ENCODE assay signal across 30 cellular contexts in genomic region chr17:6683081-6683684, GRCh38. TPM values are rescaled to one million over a fixed set of nuclear protein-coding genes. Genes with fewer than 3 reads are reported as not detected.
"Had no signal": no experiment of that assay in that cellular context is flagged by ENCODE, and none has a peak within 500 bp of the region (broad histone marks: within the 10 kb centered on the region; RNA-seq: fewer than 3 reads in every experiment).

No MANE protein-coding gene starts in this region.

- H3K36me3 ChIP-seq: ascending aorta, SJSA1 had no signal

- H3K9me3 Mint-ChIP-seq: activated B cell treated with CpG ODN at 0.5 μM for 24 hours; activated CD4-positive, alpha-beta T cell treated with anti-CD3 and anti-CD28 coated beads, Interleukin-2, amount 10 ng/mL, durations not matched to agents 24 days and 14 days; activated naive CD4-positive, alpha-beta T cell treated with anti-CD3 and anti-CD28 coated beads, Interleukin-2, amount 50 U/mL, for 72 hours; activated naive CD8-positive, alpha-beta T cell treated with anti-CD3 and anti-CD28 coated beads, Interleukin-2, amount 50 U/mL, for 24 hours; activated T-cell treated with anti-CD3 and anti-CD28 coated beads, Interleukin-2, amount 50 U/mL, for 24 hours; activated T-helper 1 cell treated with anti-CD3 and anti-CD28 coated beads, Interleukin-12 subunit alpha, Interleukin-12 subunit beta, Interleukin-2, Interleukin-4 antibody, amounts not matched to agents 30 ng/mL and 10 ng/mL and 1 ng/mL, durations not matched to agents 14 hours and 24 hours and 36 hours; T-helper 1 cell treated with Interleukin-12 subunit alpha and Interleukin-12 subunit beta and Interleukin-4 antibody, amounts not matched to agents 30 μg/mL and 1 μg/mL, for 36 hours had no signal

- H3K9me3 ChIP-seq: ascending aorta, body of pancreas, SJSA1 had no signal

- H3K27me3 ChIP-seq: ascending aorta, body of pancreas, SJSA1 had no signal

- DNase-seq: activated B cell treated with CpG ODN at 0.5 μM for 24 hours; activated CD4-positive, alpha-beta T cell treated with anti-CD3 and anti-CD28 coated beads for 1 hour; activated CD4-positive, alpha-beta T cell treated with anti-CD3 and anti-CD28 coated beads, Interleukin-2, amount 10 ng/mL, durations not matched to agents 24 days and 14 days; activated CD4-positive, alpha-beta T cell treated with anti-CD3 and anti-CD28 coated beads, Interleukin-2, amount 50 U/mL, for 48 hours; activated CD8-positive, alpha-beta memory T cell treated with anti-CD3 and anti-CD28 coated beads, Interleukin-2, amount 10 ng/mL, durations not matched to agents 7 days and 5 days; activated effector memory CD4-positive, alpha-beta T cell treated with anti-CD3 and anti-CD28 coated beads, Interleukin-2, amount 50 U/mL, for 16 hours; activated naive CD4-positive, alpha-beta T cell treated with Interleukin-2 at 50 U/mL for 16 hours; activated naive CD8-positive, alpha-beta T cell treated with anti-CD3 and anti-CD28 coated beads, Interleukin-2, amount 50 U/mL, for 24 hours; activated T-cell treated with anti-CD3 and anti-CD28 coated beads, Interleukin-2, amount 50 U/mL, for 24 hours; amniotic stem cell; central memory CD4-positive, alpha-beta T cell; Kasumi-1; NCI-H1048; NCI-H1930; NCI-H2107; NCI-H345; NCI-H510A; NCI-H526 treated with DMSO at 0.1 percent for 48 hours; SW 1271 had no signal

- H3K4me3 ChIP-seq: ascending aorta, body of pancreas, SJSA1 had no signal

- H3K27ac Mint-ChIP-seq: activated B cell treated with CpG ODN at 0.5 μM for 24 hours; activated CD4-positive, alpha-beta T cell treated with anti-CD3 and anti-CD28 coated beads, Interleukin-2, amount 10 ng/mL, durations not matched to agents 24 days and 14 days; activated CD8-positive, alpha-beta memory T cell treated with anti-CD3 and anti-CD28 coated beads, Interleukin-2, amount 10 ng/mL, durations not matched to agents 7 days and 5 days; activated naive CD4-positive, alpha-beta T cell treated with anti-CD3 and anti-CD28 coated beads, Interleukin-2, amount 50 U/mL, for 72 hours; activated naive CD8-positive, alpha-beta T cell treated with anti-CD3 and anti-CD28 coated beads, Interleukin-2, amount 50 U/mL, for 24 hours; activated T-cell treated with anti-CD3 and anti-CD28 coated beads, Interleukin-2, amount 50 U/mL, for 24 hours; activated T-helper 1 cell treated with anti-CD3 and anti-CD28 coated beads, Interleukin-12 subunit alpha, Interleukin-12 subunit beta, Interleukin-2, Interleukin-4 antibody, amounts not matched to agents 30 ng/mL and 10 ng/mL and 1 ng/mL, durations not matched to agents 14 hours and 24 hours and 36 hours; T-helper 1 cell treated with Interleukin-12 subunit alpha and Interleukin-12 subunit beta and Interleukin-4 antibody, amounts not matched to agents 30 μg/mL and 1 μg/mL, for 36 hours had no signal

- H3K4me3 Mint-ChIP-seq: activated B cell treated with CpG ODN at 0.5 μM for 24 hours; activated CD4-positive, alpha-beta T cell treated with anti-CD3 and anti-CD28 coated beads, Interleukin-2, amount 10 ng/mL, durations not matched to agents 24 days and 14 days; activated CD8-positive, alpha-beta memory T cell treated with anti-CD3 and anti-CD28 coated beads, Interleukin-2, amount 10 ng/mL, durations not matched to agents 7 days and 5 days; activated naive CD8-positive, alpha-beta T cell treated with anti-CD3 and anti-CD28 coated beads, Interleukin-2, amount 50 U/mL, for 24 hours; activated T-cell treated with anti-CD3 and anti-CD28 coated beads, Interleukin-2, amount 50 U/mL, for 24 hours; activated T-helper 1 cell treated with anti-CD3 and anti-CD28 coated beads, Interleukin-12 subunit alpha, Interleukin-12 subunit beta, Interleukin-2, Interleukin-4 antibody, amounts not matched to agents 30 ng/mL and 10 ng/mL and 1 ng/mL, durations not matched to agents 14 hours and 24 hours and 36 hours; T-helper 1 cell treated with Interleukin-12 subunit alpha and Interleukin-12 subunit beta and Interleukin-4 antibody, amounts not matched to agents 30 μg/mL and 1 μg/mL, for 36 hours had no signal

- FAIRE-seq: bronchial epithelial cell had no signal

- H3K4me1 Mint-ChIP-seq: activated B cell treated with CpG ODN at 0.5 μM for 24 hours; activated CD4-positive, alpha-beta T cell treated with anti-CD3 and anti-CD28 coated beads, Interleukin-2, amount 10 ng/mL, durations not matched to agents 24 days and 14 days; activated CD8-positive, alpha-beta memory T cell treated with anti-CD3 and anti-CD28 coated beads, Interleukin-2, amount 10 ng/mL, durations not matched to agents 7 days and 5 days had no signal

- ATAC-seq: activated CD8-positive, alpha-beta memory T cell treated with anti-CD3 and anti-CD28 coated beads, Interleukin-2, amount 10 ng/mL, durations not matched to agents 7 days and 5 days; activated naive CD4-positive, alpha-beta T cell treated with anti-CD3 and anti-CD28 coated beads, Interleukin-2, amount 50 U/mL, for 72 hours; activated naive CD8-positive, alpha-beta T cell treated with anti-CD3 and anti-CD28 coated beads, Interleukin-2, amount 50 U/mL, for 24 hours; body of pancreas; SK-N-SH treated with all-trans-retinoic acid at 6 μM for 48 hours had no signal

- H3K4me1 ChIP-seq: ascending aorta, SJSA1 had no signal

- H3K36me3 Mint-ChIP-seq: activated CD8-positive, alpha-beta memory T cell treated with anti-CD3 and anti-CD28 coated beads, Interleukin-2, amount 10 ng/mL, durations not matched to agents 7 days and 5 days; activated naive CD4-positive, alpha-beta T cell treated with anti-CD3 and anti-CD28 coated beads, Interleukin-2, amount 50 U/mL, for 72 hours had no signal

- H3K27ac ChIP-seq: ascending aorta, body of pancreas, SJSA1 had no signal

RNA-seq across cellular contexts. Expression of gene SLC13A5, which starts 30.0 kb away (rescaled TPM):
- total RNA-seq: activated B cell treated with CpG ODN at 0.5 μM for 24 hours; activated CD4-positive, alpha-beta T cell treated with anti-CD3 and anti-CD28 coated beads, Interleukin-2, amount 10 ng/mL, durations not matched to agents 24 days and 14 days; activated CD8-positive, alpha-beta memory T cell treated with anti-CD3 and anti-CD28 coated beads, Interleukin-2, amount 10 ng/mL, durations not matched to agents 7 days and 5 days; activated naive CD4-positive, alpha-beta T cell treated with anti-CD3 and anti-CD28 coated beads, Interleukin-2, amount 50 U/mL, for 72 hours; activated T-helper 1 cell treated with anti-CD3 and anti-CD28 coated beads, Interleukin-12 subunit alpha, Interleukin-12 subunit beta, Interleukin-2, Interleukin-4 antibody, amounts not matched to agents 30 ng/mL and 10 ng/mL and 1 ng/mL, durations not matched to agents 14 hours and 24 hours and 36 hours; body of pancreas; M059J; OCI-LY7; RPMI7951; SJSA1 had no signal

RNA-seq across cellular contexts. Expression of gene MED31, which starts 31.8 kb away (rescaled TPM):
- total RNA-seq: ascending aorta had no signal
